5 cellular contexts compared by ENCODE assay signal in the genomic region with DNA sequence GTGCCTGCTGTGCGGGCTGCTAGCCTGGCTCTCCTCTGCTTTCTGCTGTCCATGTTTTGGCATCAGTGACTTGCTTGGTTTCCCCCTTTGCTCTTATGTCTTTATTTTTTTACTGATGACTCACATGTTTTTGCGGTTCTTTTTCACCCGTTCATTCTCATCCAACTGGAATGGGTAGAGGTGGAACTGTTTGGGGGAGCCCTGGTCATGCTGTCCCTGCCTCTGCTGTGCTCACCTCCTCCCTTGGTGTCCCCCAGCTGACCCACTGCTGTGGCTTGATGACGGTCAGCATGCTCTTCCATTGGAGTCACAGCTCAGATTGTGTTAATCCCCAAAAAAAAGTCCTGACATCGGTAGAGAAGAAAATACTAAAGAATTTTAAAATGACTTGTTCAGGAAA. TPM values are rescaled to one million over a fixed set of nuclear protein-coding genes. Genes with fewer than 3 reads are reported as not detected.
DNase-seq lines count a peak whose midpoint lies in the region; ATAC-seq and TF ChIP-seq lines count a peak whose summit lies in the region.
"Not testable (repeated sequence)": the region's sequence is repeated elsewhere in the genome, so short reads cannot be mapped to it uniquely, and the experiment has no call there.

No MANE protein-coding gene starts in this region.

- POLR2A ChIA-PET in PC-3 (lab: Charles Lee; ENCODE audit: unreplicated experiment), result not testable (repeated sequence)

- not testable (repeated sequence) for TF ChIP-seq CTCF in PC-3 (conservative IDR thresholded peaks at IDR 0.05; ENCODE audit: low read depth, low read length); brain microvascular endothelial cell (IDR thresholded peaks at IDR 0.05; ENCODE audit: low read depth, low read length, missing control alignments)

- H3K9me2 ChIP-seq in GM23248 (ENCODE audit: insufficient read depth); PC-3 (replicated peaks; ENCODE audit: low read length): not testable (repeated sequence)

- H3K27ac ChIP-seq in GM23248; PC-3 (ENCODE audit: low read length): not testable (repeated sequence)
- peak overlapping the region; percentile 77 for H3K27ac ChIP-seq in brain microvascular endothelial cell

- H3K9me3 ChIP-seq in GM23248 (ENCODE audit: low read depth); PC-3 (ENCODE audit: low read length): not testable (repeated sequence)

- H3K4me1 ChIP-seq in GM23248 (ENCODE audit: insufficient read depth); PC-3 (ENCODE audit: insufficient read depth, low read length): not testable (repeated sequence)

- H3K36me3 ChIP-seq in GM23248 (ENCODE audit: low read depth); PC-3 (ENCODE audit: low read depth, low read length); brain microvascular endothelial cell (replicated peaks): not testable (repeated sequence)

- not testable (repeated sequence) for H3K9ac ChIP-seq in GM23248; PC-3 (ENCODE audit: low read length)

- H3K79me2 ChIP-seq in GM23248 (ENCODE audit: insufficient read depth); PC-3 (ENCODE audit: low read length): not testable (repeated sequence)

- H4K20me1 ChIP-seq in GM23248 (ENCODE audit: insufficient read depth); PC-3 (ENCODE audit: low read length): not testable (repeated sequence)

- not testable (repeated sequence) for H3K4me2 ChIP-seq in GM23248 (ENCODE audit: unreplicated experiment); PC-3 (ENCODE audit: low read length)

- not testable (repeated sequence) for H2AFZ ChIP-seq in GM23248; PC-3 (ENCODE audit: low read length)

- not testable (repeated sequence) for H3K27me3 ChIP-seq in GM23248 (replicated peaks; ENCODE audit: insufficient read depth); PC-3 (ENCODE audit: low read length); brain microvascular endothelial cell (replicated peaks)

- H3F3A ChIP-seq in GM23248 (ENCODE audit: insufficient read depth); PC-3 (ENCODE audit: low read length, unreplicated experiment): not testable (repeated sequence)

- peak; percentile 0 for DNase-seq in GM23248
- not testable (repeated sequence) for DNase-seq in PC-3
- DNase-seq in astrocyte of the hippocampus (ENCODE audit: low read depth, low spot score), result peak; percentile 10
- DNase-seq in brain microvascular endothelial cell, result peak; percentile 68
- peak; percentile 11 for DNase-seq in iris pigment epithelial cell (ENCODE audit: low read depth)

- not testable (repeated sequence) for BruUV-seq in PC-3 (replicated peaks; lab: Mats Ljungman, UMichigan)

- 70 to 73% methylated on average over 2 to 3 of the region's 5 CpGs for WGBS in GM23248 (ENCODE audit: low coverage in 1 of 2, low lambda C conversion rate in 2 of 2, missing lambda C conversion rate in 2 of 2), 2 experiments

- peak; percentile 56 for ATAC-seq in PC-3

- in situ Hi-C loops in GM23248 (cut with MboI); brain microvascular endothelial cell (cut with HindIII; ENCODE audit: low pct_ligation_motif_present, low sequenced_read_pairs): not testable (repeated sequence)

- intact Hi-C loops in PC-3 (cut with micrococcal nuclease), result not testable (repeated sequence)

- CTCF ChIA-PET in PC-3 (lab: Charles Lee), result not testable (repeated sequence)

- not testable (repeated sequence) for H3K4me3 ChIP-seq in GM23248; PC-3 (ENCODE audit: low read length); brain microvascular endothelial cell (ENCODE audit: low read depth, low read length)

RNA-seq across cellular contexts. Expression of a gene that starts 26.9 kb away (rescaled TPM):
- total RNA-seq in GM23248 (2014; rRNA removed; shearing (Covaris generic)), result 23.0 and 23.9 TPM in 2 replicates
- polyA plus RNA-seq in GM23248 (2016; fragmentation: Nextera tagmentation; extraction: Ambion mirVana), result 25.8 and 26.8 TPM in 2 replicates
- total RNA-seq in PC-3 (2014; rRNA removed), result 57.9 and 67.6 TPM in 2 replicates
